Comparison of ENCODE assay signal across 12 cellular contexts in the genomic region with DNA sequence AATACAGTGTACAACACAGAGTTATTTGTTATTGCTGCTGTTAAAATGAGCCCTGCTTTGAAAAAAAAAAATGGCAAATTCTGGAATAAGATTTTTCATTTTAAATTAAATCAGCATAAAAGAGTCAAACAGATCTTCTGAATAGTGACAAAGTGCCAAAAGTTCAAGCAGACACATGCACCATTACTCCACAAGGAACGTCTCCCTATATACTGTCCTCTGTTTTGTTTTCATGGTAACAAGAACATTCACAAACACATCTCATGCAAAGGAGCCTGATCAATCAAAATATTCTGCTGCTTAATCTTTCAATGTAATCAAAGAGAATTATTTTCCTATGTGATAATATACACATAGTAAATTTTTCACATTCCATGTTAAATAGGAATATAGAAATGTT. TPM values are rescaled to one million over a fixed set of nuclear protein-coding genes. Genes with fewer than 3 reads are reported as not detected.
DNase-seq lines count a peak whose midpoint lies in the region; ATAC-seq and TF ChIP-seq lines count a peak whose summit lies in the region.
"Had no signal": no experiment of that assay in that cellular context is flagged by ENCODE, and none has a peak within 500 bp of the region (broad histone marks: within the 10 kb centered on the region; RNA-seq: fewer than 3 reads in every experiment).

No MANE protein-coding gene starts in this region.

- CTCF ChIA-PET in Calu3 (lab: Charles Lee), result interaction anchor here (1.6 kb wide), 1 partner anchor 16 kb away, joined by 4 read pairs; no protein-coding TSS in a partner anchor
- CTCF ChIA-PET in activated CD4-positive, alpha-beta memory T cell treated with anti-CD3 and anti-CD28 coated beads, Interleukin-2, amount 10 ng/mL, durations not matched to agents 7 days and 5 days (lab: Charles Lee), result interaction anchor here (0.7 to 2.4 kb wide), 10 partner anchors 8 to 126 kb away, joined by 3 to 9 read pairs (median 4); no protein-coding TSS in a partner anchor

- DNase-seq in Calu3 (no peak), immature natural killer cell (no peak), upper lobe of left lung (no peak), activated gamma-delta T cell treated with Interleukin-2 at 50 U/mL for 16 hours (no peak), NCI-H1417 (lab: John Stamatoyannopoulos, UW) (no peak)
- DNase-seq in activated CD4-positive, alpha-beta memory T cell treated with anti-CD3 and anti-CD28 coated beads, Interleukin-2, amount 10 ng/mL, durations not matched to agents 7 days and 5 days, result no peak
- DNase-seq: aorta, right cardiac atrium, substantia nigra had no signal

- peaks cover 9% of the 10 kb centered on the region; the same call in 1 of the 2 replicates for H4K20me1 ChIP-seq in BLaER1

- ATAC-seq in upper lobe of left lung (ENCODE audit: low FRiP score in 2 of 2), result no peak
- ATAC-seq in GM21447 (IDR thresholded peaks at IDR 0.05; ENCODE audit: unreplicated experiment), result no peak
- ATAC-seq: right cardiac atrium had no signal

- TF ChIP-seq CTCF in Calu3 (IDR thresholded peaks at IDR 0.05; ENCODE audit: unreplicated experiment) (no peak), upper lobe of left lung (IDR thresholded peaks at IDR 0.05) (no peak)

- H3K4me1 ChIP-seq in BLaER1, result peaks cover 67% of the 10 kb centered on the region
- peaks cover 13 to 16% (median 15%) of the 10 kb centered on the region in 4 donors for H3K4me1 ChIP-seq in upper lobe of left lung

- H3K36me3 ChIP-seq in BLaER1, result 0 out of 2 replicates have a peak, but pooled peaks cover 7% of the 10 kb centered on the region
- no peaks in the 10 kb centered on the region for H3K36me3 ChIP-seq in upper lobe of left lung

- no peak overlapping the region for H3K27ac Mint-ChIP-seq in Calu3 (ENCODE audit: unreplicated experiment)
- peak overlapping the region; percentile 98 for H3K27ac Mint-ChIP-seq in activated CD4-positive, alpha-beta memory T cell treated with anti-CD3 and anti-CD28 coated beads, Interleukin-2, amount 10 ng/mL, durations not matched to agents 7 days and 5 days
- peak overlapping the region; percentile 98 to 100 (median 100) for H3K27ac Mint-ChIP-seq in immature natural killer cell

- H3K27me3 ChIP-seq in BLaER1 (no peaks in the 10 kb centered on the region), upper lobe of left lung (no peaks in the 10 kb centered on the region)

- no TSS peak for BruUV-seq in Calu3 (replicated peaks; lab: Mats Ljungman, UMichigan)

- intact Hi-C loops in Calu3 (cut with micrococcal nuclease; ENCODE audit: unreplicated experiment), result loop anchor here (5.0 to 10.0 kb wide), 5 partner anchors 40 to 483 kb away; no protein-coding TSS in a partner anchor

- H3K4me3 Mint-ChIP-seq in Calu3 (ENCODE audit: low read depth, unreplicated experiment), result peak overlapping the region; percentile 98
- peak overlapping the region; percentile 99 for H3K4me3 Mint-ChIP-seq in activated CD4-positive, alpha-beta memory T cell treated with anti-CD3 and anti-CD28 coated beads, Interleukin-2, amount 10 ng/mL, durations not matched to agents 7 days and 5 days
- H3K4me3 Mint-ChIP-seq in immature natural killer cell, result no peak overlapping the region

- POLR2A ChIA-PET in activated CD4-positive, alpha-beta memory T cell treated with anti-CD3 and anti-CD28 coated beads, Interleukin-2, amount 10 ng/mL, durations not matched to agents 7 days and 5 days (lab: Charles Lee), result interaction anchor here (1.4 to 8.2 kb wide), 9 partner anchors 7 to 123 kb away, joined by 5 to 168 read pairs (median 16); no protein-coding TSS in a partner anchor

- H3K4me1 Mint-ChIP-seq in Calu3 (ENCODE audit: low read depth, unreplicated experiment), result peaks cover 39% of the 10 kb centered on the region
- peaks cover 59% of the 10 kb centered on the region for H3K4me1 Mint-ChIP-seq in activated CD4-positive, alpha-beta memory T cell treated with anti-CD3 and anti-CD28 coated beads, Interleukin-2, amount 10 ng/mL, durations not matched to agents 7 days and 5 days
- peaks cover 36 to 64% of the 10 kb centered on the region in 2 donors for H3K4me1 Mint-ChIP-seq in immature natural killer cell

- H3K4me3 ChIP-seq in BLaER1 (no peak overlapping the region), upper lobe of left lung (no peak overlapping the region)

- TF ChIP-seq EP300 in upper lobe of left lung (IDR thresholded peaks at IDR 0.05), result no peak

- no peak overlapping the region for H3K9ac ChIP-seq in BLaER1

- H3K4me2 ChIP-seq in BLaER1, result peak overlapping the region; percentile 87

- H3K27ac ChIP-seq in BLaER1 (no peak overlapping the region), upper lobe of left lung (no peak overlapping the region)

- H3K27me3 Mint-ChIP-seq in Calu3 (ENCODE audit: unreplicated experiment) (no peaks in the 10 kb centered on the region), immature natural killer cell (ENCODE audit: low read depth in 3 of 3) (peaks cover 25 to 33% (median 25%) of the 10 kb centered on the region in 3 donors)
- no peaks in the 10 kb centered on the region for H3K27me3 Mint-ChIP-seq in activated CD4-positive, alpha-beta memory T cell treated with anti-CD3 and anti-CD28 coated beads, Interleukin-2, amount 10 ng/mL, durations not matched to agents 7 days and 5 days

- H3K9me3 Mint-ChIP-seq in Calu3 (ENCODE audit: low read depth, unreplicated experiment), result no peaks in the 10 kb centered on the region
- no peaks in the 10 kb centered on the region for H3K9me3 Mint-ChIP-seq in activated CD4-positive, alpha-beta memory T cell treated with anti-CD3 and anti-CD28 coated beads, Interleukin-2, amount 10 ng/mL, durations not matched to agents 7 days and 5 days
- H3K9me3 Mint-ChIP-seq in immature natural killer cell, result peaks cover 0 to 2% (median 0%) of the 10 kb centered on the region in 6 donors
- H3K9me3 Mint-ChIP-seq: naive B cell had no signal

- TF ChIP-seq POLR2A in upper lobe of left lung (IDR thresholded peaks at IDR 0.05), result no peak

- H3K9me3 ChIP-seq in BLaER1, result no peaks in the 10 kb centered on the region
- no peaks in the 10 kb centered on the region for H3K9me3 ChIP-seq in upper lobe of left lung

- H3K36me3 Mint-ChIP-seq in Calu3 (ENCODE audit: insufficient read depth, unreplicated experiment) (peaks cover 39% of the 10 kb centered on the region), immature natural killer cell (peaks cover 0 to 4% (median 0%) of the 10 kb centered on the region in 3 donors)
- H3K36me3 Mint-ChIP-seq in activated CD4-positive, alpha-beta memory T cell treated with anti-CD3 and anti-CD28 coated beads, Interleukin-2, amount 10 ng/mL, durations not matched to agents 7 days and 5 days (ENCODE audit: low read depth), result peaks cover 11% of the 10 kb centered on the region
- H3K36me3 Mint-ChIP-seq: naive B cell had no signal

- WGBS in upper lobe of left lung, 2 donors, result 64 to 65% methylated on average over 1 of the region's 1 CpG

RNA-seq across cellular contexts. Expression of gene HIVEP2, which starts 2.7 kb away (rescaled TPM):
- total RNA-seq in Calu3 (2022) (15.0 and 18.4 TPM in 2 replicates), upper lobe of left lung (10 to 100 TPM; 10.4 to 32.5 (median 19.6) TPM)
- 10 to 100 TPM; 30.5 to 32.8 TPM for total RNA-seq in activated CD4-positive, alpha-beta memory T cell treated with anti-CD3 and anti-CD28 coated beads, Interleukin-2, amount 10 ng/mL, durations not matched to agents 7 days and 5 days
- polyA plus RNA-seq in immature natural killer cell, result 1 to 10 TPM in 2 of 3 donors, under 1 TPM in 1; 0.13 to 4.6 (median 1.5) TPM

Comparison
In these comparisons a context has a peak if more than half of its experiments do, and no peak if none do; other contexts are left out.
1. H3K4me3 Mint-ChIP-seq: peak in Calu3 (single experiment) and activated CD4-positive, alpha-beta memory T cell treated with anti-CD3 and anti-CD28 coated beads, Interleukin-2, amount 10 ng/mL, durations not matched to agents 7 days and 5 days (single experiment); none in immature natural killer cell (0 of 5).